ENCODE assay signal across 16 cellular contexts in the genomic region with DNA sequence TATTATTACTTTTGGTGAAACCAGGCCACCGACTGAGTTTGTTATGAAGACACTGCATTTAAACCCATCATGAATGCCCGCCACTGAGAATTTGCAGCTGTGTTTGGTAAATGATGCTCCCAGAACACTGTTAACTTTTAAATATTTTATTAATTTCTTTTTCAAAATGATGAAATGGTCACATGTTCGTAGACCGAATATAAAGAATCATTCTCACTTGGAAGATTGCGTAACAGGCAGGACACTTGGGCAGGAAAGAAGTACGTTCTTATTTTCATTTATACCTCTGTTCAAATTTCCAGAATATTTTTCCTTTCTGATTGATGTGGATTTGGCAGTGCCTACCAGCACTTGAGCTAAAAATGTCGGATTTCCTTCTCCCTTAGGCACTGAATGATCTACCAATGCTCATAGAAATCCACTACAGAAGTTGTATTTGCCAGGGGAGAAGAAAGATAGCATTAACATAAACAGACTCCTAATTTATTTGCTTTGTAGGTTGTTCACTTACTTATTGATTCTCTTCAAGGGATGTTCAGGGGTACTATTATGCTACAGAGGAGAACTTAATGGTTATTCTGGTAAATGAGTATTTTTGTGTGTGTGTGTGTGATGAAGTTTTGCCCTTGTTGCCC. TPM values are rescaled to one million over a fixed set of nuclear protein-coding genes. Genes with fewer than 3 reads are reported as not detected.
DNase-seq lines count a peak whose midpoint lies in the region; ATAC-seq and TF ChIP-seq lines count a peak whose summit lies in the region.
"Had no signal": no experiment of that assay in that cellular context is flagged by ENCODE, and none has a peak within 500 bp of the region (broad histone marks: within the 10 kb centered on the region; RNA-seq: fewer than 3 reads in every experiment).

No MANE protein-coding gene starts in this region.

- CTCF ChIA-PET in CD8-positive, alpha-beta memory T cell (lab: Charles Lee) = interaction anchor here (0.8 to 1.2 kb wide), 2 partner anchors 9 to 15 kb away, joined by 3 read pairs; no protein-coding TSS in a partner anchor

- H3K27ac Mint-ChIP-seq in activated T-cell treated with anti-CD3 and anti-CD28 coated beads, Interleukin-2, amount 50 U/mL, for 24 hours = peak overlapping the region; percentile 89
- peak overlapping the region in 7 of 8 donors; percentile 49 to 92 (median 71) for H3K27ac Mint-ChIP-seq in CD8-positive, alpha-beta memory T cell
- H3K27ac Mint-ChIP-seq in activated naive CD8-positive, alpha-beta T cell treated with anti-CD3 and anti-CD28 coated beads for 36 hours = peak overlapping the region; percentile 77
- peak overlapping the region in 5 of 6 donors; percentile 72 to 92 (median 74) for H3K27ac Mint-ChIP-seq in naive B cell
- H3K27ac Mint-ChIP-seq: progenitor cell of endocrine pancreas had no signal

- no peaks in the 10 kb centered on the region for H3K27me3 ChIP-seq in CD8-positive, alpha-beta memory T cell (ENCODE audit: insufficient read depth, low read length, poor library complexity, severe bottlenecking)
- H3K27me3 ChIP-seq in vagina = no peaks in the 10 kb centered on the region
- H3K27me3 ChIP-seq: Peyer's patch had no signal

- peaks cover 90% of the 10 kb centered on the region for H3K4me1 Mint-ChIP-seq in activated T-cell treated with anti-CD3 and anti-CD28 coated beads, Interleukin-2, amount 50 U/mL, for 24 hours (ENCODE audit: low read depth)
- peaks cover 89 to 97% (median 94%) of the 10 kb centered on the region in 3 donors for H3K4me1 Mint-ChIP-seq in CD8-positive, alpha-beta memory T cell
- H3K4me1 Mint-ChIP-seq in activated naive CD8-positive, alpha-beta T cell treated with anti-CD3 and anti-CD28 coated beads for 36 hours = peaks cover 80% of the 10 kb centered on the region
- H3K4me1 Mint-ChIP-seq in naive B cell = peaks cover 61 to 89% (median 72%) of the 10 kb centered on the region in 3 donors

- H3K4me3 ChIP-seq in CD8-positive, alpha-beta memory T cell (ENCODE audit: low read length) = no peak overlapping the region
- no peak overlapping the region for H3K4me3 ChIP-seq in vagina
- H3K4me3 ChIP-seq: Peyer's patch had no signal

- H3K36me3 Mint-ChIP-seq in activated T-cell treated with anti-CD3 and anti-CD28 coated beads, Interleukin-2, amount 50 U/mL, for 24 hours (ENCODE audit: low read depth) = peaks cover 60% of the 10 kb centered on the region
- H3K36me3 Mint-ChIP-seq in CD8-positive, alpha-beta memory T cell = peaks cover 0 to 28% (median 7%) of the 10 kb centered on the region in 3 donors
- peaks cover 55% of the 10 kb centered on the region for H3K36me3 Mint-ChIP-seq in activated naive CD8-positive, alpha-beta T cell treated with anti-CD3 and anti-CD28 coated beads for 36 hours
- H3K36me3 Mint-ChIP-seq in naive B cell = peaks cover 0 to 6% of the 10 kb centered on the region in 2 donors

- TF ChIP-seq POLR2A in vagina (IDR thresholded peaks at IDR 0.05) = no peak

- POLR2A ChIA-PET in CD8-positive, alpha-beta memory T cell (lab: Charles Lee) = interaction anchor here (0.8 to 1.5 kb wide), 3 partner anchors 13 to 137 kb away, joined by 3 to 4 read pairs (median 3); a partner anchor contains a TSS

- no peak for ATAC-seq in naive B cell (ENCODE audit: low read depth in 2 of 2)
- no peak for ATAC-seq in HG03460 (IDR thresholded peaks at IDR 0.05; ENCODE audit: unreplicated experiment)
- no peak for ATAC-seq in esophagus mucosa
- ATAC-seq: SK-N-SH treated with all-trans-retinoic acid at 6 μM for 48 hours had no signal

- H3K4me1 ChIP-seq in CD8-positive, alpha-beta memory T cell (ENCODE audit: insufficient read depth, low read length) = peaks cover 94% of the 10 kb centered on the region
- no peaks in the 10 kb centered on the region for H3K4me1 ChIP-seq in vagina
- H3K4me1 ChIP-seq: Caco-2 had no signal

- intact Hi-C loops in vagina (cut with DNase I) = no loop called here

- DNase-seq in activated T-cell treated with anti-CD3 and anti-CD28 coated beads, Interleukin-2, amount 50 U/mL, for 24 hours = no peak
- DNase-seq in activated T-cell treated with anti-CD3 and anti-CD28 coated beads, Interleukin-2, amount 50 U/mL, for 1 hour = no peak
- no peak for DNase-seq in CD8-positive, alpha-beta memory T cell
- DNase-seq in activated naive CD8-positive, alpha-beta T cell treated with anti-CD3 and anti-CD28 coated beads for 36 hours = no peak
- no peak for DNase-seq in naive B cell
- no peak for DNase-seq in vagina (ENCODE audit: extremely low spot score in 2 of 2)
- DNase-seq: ACHN, Caco-2, caudate nucleus, NCI-H1092 treated with DMSO at 0.1 percent for 48 hours, NCI-H2171 treated with DMSO at 0.1 percent for 48 hours, Peyer's patch had no signal

- no peaks in the 10 kb centered on the region for H3K27me3 Mint-ChIP-seq in activated T-cell treated with anti-CD3 and anti-CD28 coated beads, Interleukin-2, amount 50 U/mL, for 24 hours
- H3K27me3 Mint-ChIP-seq in CD8-positive, alpha-beta memory T cell = no peaks in the 10 kb centered on the region
- no peaks in the 10 kb centered on the region for H3K27me3 Mint-ChIP-seq in activated naive CD8-positive, alpha-beta T cell treated with anti-CD3 and anti-CD28 coated beads for 36 hours
- no peaks in the 10 kb centered on the region for H3K27me3 Mint-ChIP-seq in naive B cell
- H3K27me3 Mint-ChIP-seq: progenitor cell of endocrine pancreas had no signal

- no peaks in the 10 kb centered on the region for H3K36me3 ChIP-seq in CD8-positive, alpha-beta memory T cell (ENCODE audit: insufficient read depth, low read length)
- H3K36me3 ChIP-seq in vagina = no peaks in the 10 kb centered on the region
- H3K36me3 ChIP-seq: Peyer's patch had no signal

- H3K9me3 ChIP-seq in CD8-positive, alpha-beta memory T cell (ENCODE audit: low read length) = no peaks in the 10 kb centered on the region
- H3K9me3 ChIP-seq in vagina = no peaks in the 10 kb centered on the region
- H3K9me3 ChIP-seq: Caco-2, Peyer's patch had no signal

- H3K27ac ChIP-seq in CD8-positive, alpha-beta memory T cell (ENCODE audit: low read depth, low read length) = no peak overlapping the region
- no peak overlapping the region for H3K27ac ChIP-seq in vagina
- H3K27ac ChIP-seq: Peyer's patch had no signal

- peaks cover 5% of the 10 kb centered on the region for H3K9me3 Mint-ChIP-seq in activated T-cell treated with anti-CD3 and anti-CD28 coated beads, Interleukin-2, amount 50 U/mL, for 24 hours
- no peaks in the 10 kb centered on the region for H3K9me3 Mint-ChIP-seq in CD8-positive, alpha-beta memory T cell
- H3K9me3 Mint-ChIP-seq in activated naive CD8-positive, alpha-beta T cell treated with anti-CD3 and anti-CD28 coated beads for 36 hours = peaks cover 11% of the 10 kb centered on the region
- peaks cover 0 to 2% (median 0%) of the 10 kb centered on the region in 7 donors for H3K9me3 Mint-ChIP-seq in naive B cell

- no peak overlapping the region for H3K4me3 Mint-ChIP-seq in activated T-cell treated with anti-CD3 and anti-CD28 coated beads, Interleukin-2, amount 50 U/mL, for 24 hours
- H3K4me3 Mint-ChIP-seq in CD8-positive, alpha-beta memory T cell = peak overlapping the region in 4 of 7 donors; percentile 11 to 47 (median 34)
- peak overlapping the region; percentile 12 for H3K4me3 Mint-ChIP-seq in activated naive CD8-positive, alpha-beta T cell treated with anti-CD3 and anti-CD28 coated beads for 36 hours
- H3K4me3 Mint-ChIP-seq in naive B cell = peak overlapping the region in 3 of 8 donors; percentile 22 to 56 (median 35)

- no peak for TF ChIP-seq CTCF in vagina (IDR thresholded peaks at IDR 0.05)

RNA-seq across cellular contexts. Expression of a gene that starts 13.8 kb away (rescaled TPM):
- total RNA-seq in CD8-positive, alpha-beta memory T cell = 100 to 1,000 TPM; 239 to 259 TPM
- 534 TPM for polyA plus RNA-seq in CD8-positive, alpha-beta memory T cell
- 100 to 1,000 TPM; 324 to 325 TPM for total RNA-seq in activated naive CD8-positive, alpha-beta T cell treated with anti-CD3 and anti-CD28 coated beads for 36 hours
- polyA plus RNA-seq in naive B cell (ENCODE audit: low read depth in 6 of 6) = 100 to 1,000 TPM; 306 to 461 (median 348) TPM
- total RNA-seq in vagina = 27.7 TPM
- total RNA-seq in esophagus mucosa = 2.1 TPM
